In the genomic region with DNA sequence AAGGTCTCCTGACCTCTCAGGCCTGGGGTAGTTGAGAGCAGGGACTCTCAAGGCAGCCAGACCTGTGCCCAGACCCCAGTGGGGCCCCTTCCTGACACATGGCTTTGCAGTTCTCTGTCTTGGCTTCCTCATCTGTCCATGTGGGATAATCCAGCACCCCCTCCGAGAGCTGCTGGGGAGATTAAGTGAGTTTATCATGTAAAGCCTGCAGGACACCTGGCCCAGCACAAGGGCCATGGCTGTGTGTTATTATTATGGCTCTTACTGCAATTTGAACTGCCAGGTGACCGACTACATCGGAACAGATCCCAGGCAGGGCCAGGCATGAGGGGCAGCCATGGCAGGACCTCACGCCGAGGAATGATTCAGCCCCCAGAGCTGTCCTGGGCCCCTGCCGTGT, we compare ENCODE assay signal across 1 cellular context.
TF ChIP-seq lines count a peak whose summit lies in the region.

No MANE protein-coding gene starts in this region.

TF ChIP-seq in endothelial cell of umbilical vein, 7 proteins besides CTCF, POLR2A, EP300 and RAD21:
- TF ChIP-seq JUN (IDR thresholded peaks at IDR 0.05; ENCODE audit: borderline replicate concordance, insufficient read depth, insufficient read length, low read depth) = no peak
- TF ChIP-seq GATA2 (IDR thresholded peaks at IDR 0.05; ENCODE audit: insufficient read depth, insufficient read length, low read depth, low read length) = no peak
- no peak for TF ChIP-seq FOS (IDR thresholded peaks at IDR 0.05; ENCODE audit: borderline replicate concordance, insufficient read depth, low read length)
- TF ChIP-seq POLR2AphosphoS5 (IDR thresholded peaks at IDR 0.05; ENCODE audit: insufficient read depth, low read depth, low read length) = no peak
- no peak for TF ChIP-seq MYC (IDR thresholded peaks at IDR 0.05; ENCODE audit: low read depth, low read length)
- TF ChIP-seq, protein P1, sequence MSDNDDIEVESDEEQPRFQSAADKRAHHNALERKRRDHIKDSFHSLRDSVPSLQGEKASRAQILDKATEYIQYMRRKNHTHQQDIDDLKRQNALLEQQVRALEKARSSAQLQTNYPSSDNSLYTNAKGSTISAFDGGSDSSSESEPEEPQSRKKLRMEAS (IDR thresholded peaks at IDR 0.05; ENCODE audit: insufficient read depth, insufficient read length) = no peak
- no peak for TF ChIP-seq EZH2 (IDR thresholded peaks at IDR 0.05; ENCODE audit: borderline replicate concordance, low read depth, low read length, severe bottlenecking)
TF ChIP-seq in endothelial cell of umbilical vein: peak in this region for 0.
